11 cellular contexts compared by ENCODE assay signal in the genomic region with DNA sequence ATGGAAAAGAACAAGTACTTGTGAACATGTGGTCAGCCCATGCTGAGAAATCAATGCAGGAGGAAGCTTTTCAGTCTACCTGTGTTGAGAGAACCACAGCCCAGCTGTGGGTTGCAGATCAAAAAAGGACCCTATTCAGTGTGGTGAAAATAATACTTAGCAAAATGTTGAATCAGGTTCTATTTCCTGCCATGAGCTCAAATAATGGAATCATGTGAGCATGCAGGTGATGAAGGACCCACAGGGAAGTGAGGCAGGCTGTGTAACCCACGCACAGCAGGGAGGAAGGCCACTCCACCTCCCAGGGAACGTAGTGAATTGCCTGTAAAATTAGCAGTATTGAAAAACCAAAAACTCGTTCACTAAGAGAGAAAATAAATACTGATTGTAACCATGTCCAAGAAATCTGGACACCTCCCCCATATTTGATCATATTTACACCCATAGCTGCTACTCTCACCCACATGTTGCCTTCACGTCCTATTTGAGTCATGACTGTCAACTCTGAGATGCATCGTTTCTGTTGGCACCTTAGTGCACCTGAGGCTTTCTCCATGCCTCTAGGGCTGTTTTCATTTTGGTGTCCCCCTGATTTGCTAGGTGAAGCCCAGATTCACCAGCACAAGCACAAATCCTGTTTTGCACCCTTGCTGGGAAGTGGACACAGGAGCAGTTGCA. TPM values are rescaled to one million over a fixed set of nuclear protein-coding genes. Genes with fewer than 3 reads are reported as not detected.
DNase-seq lines count a peak whose midpoint lies in the region; ATAC-seq, FAIRE-seq and TF ChIP-seq lines count a peak whose summit lies in the region.
"Had no signal": no experiment of that assay in that cellular context is flagged by ENCODE, and none has a peak within 500 bp of the region (broad histone marks: within the 10 kb centered on the region; RNA-seq: fewer than 3 reads in every experiment).

No MANE protein-coding gene starts in this region.

- no peak overlapping the region for H2AK5ac ChIP-seq in H1 (ENCODE audit: low read depth, low read length)

- H3K4me3 ChIP-seq in H1 (ENCODE audit: extremely low read depth in 1 of 4, insufficient read depth in 2 of 4, low read depth in 3 of 4, low read length in 4 of 4): no peak overlapping the region
- H3K4me3 ChIP-seq: pancreas had no signal

- H3K27ac ChIP-seq in H1 (ENCODE audit: low read depth, low read length): no peak overlapping the region
- H3K27ac ChIP-seq: pancreas had no signal

- no peak overlapping the region for H4K8ac ChIP-seq in H1 (ENCODE audit: extremely low read depth, insufficient read depth, low read length)

- POLR2A ChIA-PET in H1 (lab: Charles Lee; ENCODE audit: partially characterized antibody): no interaction called here
- POLR2A ChIA-PET in HEK293T (lab: Yijun Ruan, JAX): no interaction called here

- H3K79me2 ChIP-seq in H1 (ENCODE audit: control insufficient read depth in 1 of 2, insufficient read depth in 2 of 2, low read length in 2 of 2): no peaks in the 10 kb centered on the region

- H3K23me2 ChIP-seq in H1 (ENCODE audit: low read depth, low read length): no peaks in the 10 kb centered on the region

- no peak overlapping the region for H3K27ac Mint-ChIP-seq in type B pancreatic cell
- H3K27ac Mint-ChIP-seq: activated CD4-positive, alpha-beta T cell treated with anti-CD3 and anti-CD28 coated beads, Interleukin-2, amount 10 ng/mL, durations not matched to agents 7 days and 5 days had no signal

- no peaks in the 10 kb centered on the region for H4K20me1 ChIP-seq in H1 (replicated peaks in 1 of 2; ENCODE audit: control insufficient read depth in 1 of 2, insufficient read depth in 2 of 2, low read length in 2 of 2)

- no peak for TF ChIP-seq POLR2A in H1 (IDR thresholded peaks at IDR 0.05; ENCODE audit: control extremely low read depth in 1 of 2, low read depth in 2 of 2, low read length in 2 of 2)

- TF ChIP-seq EP300 in H1 (IDR thresholded peaks at IDR 0.05; ENCODE audit: borderline replicate concordance in 1 of 2, low read depth in 2 of 2, low read length in 2 of 2): no peak

- WGBS in H1 (ENCODE audit: extremely low coverage in 1 of 2, insufficient coverage in 1 of 2, insufficient read length in 1 of 2, insufficient replicate concordance in 2 of 2, low coverage in 1 of 2, low lambda C conversion rate in 2 of 2, missing lambda C conversion rate in 1 of 2), 2 experiments: 85% methylated on average over 5 of the region's 5 CpGs; no CpG with 5 or more reads in 1 of the 2 experiments

- H3K4ac ChIP-seq in H1 (replicated peaks; ENCODE audit: insufficient read length, low read depth, low read length): no peak overlapping the region

- H2AFZ ChIP-seq in H1 (ENCODE audit: low read length): no peak overlapping the region

- H3K14ac ChIP-seq in H1 (ENCODE audit: insufficient read length): no peak overlapping the region

- no peaks in the 10 kb centered on the region for H3K36me3 ChIP-seq in H1 (ENCODE audit: control insufficient read depth in 2 of 4, insufficient read depth in 4 of 4, low read length in 3 of 4)
- H3K36me3 ChIP-seq: pancreas had no signal

- H3K4me1 ChIP-seq in H1 (replicated peaks in 1 of 4; ENCODE audit: control insufficient read depth in 3 of 4, insufficient read depth in 4 of 4, low read length in 3 of 4): no peaks in the 10 kb centered on the region
- H3K4me1 ChIP-seq: pancreas had no signal

- no peak overlapping the region for H3K4me3 Mint-ChIP-seq in type B pancreatic cell
- H3K4me3 Mint-ChIP-seq: activated CD4-positive, alpha-beta T cell treated with anti-CD3 and anti-CD28 coated beads, Interleukin-2, amount 10 ng/mL, durations not matched to agents 7 days and 5 days had no signal

- H3K9me3 Mint-ChIP-seq in type B pancreatic cell: no peaks in the 10 kb centered on the region
- H3K9me3 Mint-ChIP-seq: activated CD4-positive, alpha-beta T cell treated with anti-CD3 and anti-CD28 coated beads, Interleukin-2, amount 10 ng/mL, durations not matched to agents 7 days and 5 days had no signal

- CTCF ChIA-PET in H1 (lab: Charles Lee; ENCODE audit: partially characterized antibody) (interaction anchor here (1.2 to 1.3 kb wide), 2 partner anchors 16 to 17 kb away, joined by 4 to 5 read pairs; no protein-coding TSS in a partner anchor), HEK293T (lab: Yijun Ruan, JAX) (interaction anchor here (0.6 to 0.7 kb wide), 2 partner anchors 79 to 156 kb away, joined by 3 to 5 read pairs; no protein-coding TSS in a partner anchor)

- H3K36me3 Mint-ChIP-seq in type B pancreatic cell: no peaks in the 10 kb centered on the region

- H2BK5ac ChIP-seq in H1 (ENCODE audit: low read depth, low read length): no peak overlapping the region

- H3K9ac ChIP-seq in H1 (replicated peaks in 1 of 4; ENCODE audit: extremely low read depth in 1 of 4, low read depth in 3 of 4, low read length in 3 of 4): no peak overlapping the region

- no peak overlapping the region for H2BK15ac ChIP-seq in H1 (ENCODE audit: low read length)

- peaks cover 4% of the 10 kb centered on the region for H3K4me1 Mint-ChIP-seq in type B pancreatic cell (ENCODE audit: unreplicated experiment)

- H3K27me3 Mint-ChIP-seq in type B pancreatic cell: peaks cover 3% of the 10 kb centered on the region

- H3K27me3 ChIP-seq in H1 (replicated peaks in 1 of 4; ENCODE audit: control insufficient read depth in 3 of 4, extremely low read depth in 1 of 4, insufficient read depth in 3 of 4, low read length in 3 of 4): no peaks in the 10 kb centered on the region
- H3K27me3 ChIP-seq: pancreas had no signal

- H4K5ac ChIP-seq in H1 (ENCODE audit: insufficient read length, low read depth, low read length): no peak overlapping the region

- FAIRE-seq in H1 (lab: Jason Lieb, UNC): no peak
- FAIRE-seq: pancreas had no signal

- no peak overlapping the region for H2BK20ac ChIP-seq in H1 (ENCODE audit: low read length)

- DNase-seq in NCI-H2196 (lab: John Stamatoyannopoulos, UW; ENCODE audit: unreplicated experiment): peak; percentile 24
- DNase-seq in NCI-H2196 treated with DMSO at 0.1 percent for 48 hours (lab: John Stamatoyannopoulos, UW; ENCODE audit: unreplicated experiment): no peak
- DNase-seq in H1 (ENCODE audit: low read depth in 1 of 2, low spot score in 2 of 2): no peak
- DNase-seq in HEK293T (ENCODE audit: extremely low spot score): no peak
- DNase-seq in GM03348 (ENCODE audit: low spot score): no peak
- no peak for DNase-seq in type B pancreatic cell (ENCODE audit: extremely low spot score, unreplicated experiment)
- DNase-seq: activated CD4-positive, alpha-beta T cell treated with anti-CD3 and anti-CD28 coated beads, Interleukin-2, amount 10 ng/mL, durations not matched to agents 7 days and 5 days; pancreas had no signal

- no peak overlapping the region for H3K23ac ChIP-seq in H1 (ENCODE audit: insufficient read length)

- no peak overlapping the region for H3K4me2 ChIP-seq in H1 (ENCODE audit: insufficient read depth in 1 of 2, low read depth in 2 of 2, low read length in 2 of 2)

- H3K56ac ChIP-seq in H1 (replicated peaks; ENCODE audit: insufficient read length, low read depth, low read length): no peak overlapping the region

- TF ChIP-seq CTCF in H1 (IDR thresholded peaks at IDR 0.05; ENCODE audit: control extremely low read depth in 1 of 3, insufficient read depth in 1 of 3, low read depth in 1 of 3, low read length in 3 of 3): no peak
- no peak for TF ChIP-seq CTCF in type B pancreatic cell (conservative IDR thresholded peaks at IDR 0.05)

- ATAC-seq in GM21529 (IDR thresholded peaks at IDR 0.05; ENCODE audit: unreplicated experiment) (peak; percentile 31), HG03439 (IDR thresholded peaks at IDR 0.05; ENCODE audit: unreplicated experiment) (peak; percentile 37)
- ATAC-seq: left lobe of liver, pancreas had no signal

- TF ChIP-seq RAD21 in H1 (IDR thresholded peaks at IDR 0.05 in 1 of 2, conservative IDR thresholded peaks at IDR 0.05 in 1 of 2; ENCODE audit: low read depth in 2 of 2, low read length in 2 of 2): no peak

- H4K91ac ChIP-seq in H1 (replicated peaks; ENCODE audit: insufficient read length, low read length): peak overlapping the region; percentile 17

- no peak overlapping the region for H2BK120ac ChIP-seq in H1 (replicated peaks; ENCODE audit: low read depth, low read length)

- H3K18ac ChIP-seq in H1 (ENCODE audit: extremely low read depth, low read length): no peak overlapping the region

- H3K79me1 ChIP-seq in H1 (ENCODE audit: low read depth, low read length): no peaks in the 10 kb centered on the region

- no peak overlapping the region for H2BK12ac ChIP-seq in H1 (ENCODE audit: low read depth, low read length)

- no peaks in the 10 kb centered on the region for H3K9me3 ChIP-seq in H1 (ENCODE audit: insufficient read depth in 2 of 2, low read depth in 1 of 2, low read length in 1 of 2)
- H3K9me3 ChIP-seq: pancreas had no signal

TF ChIP-seq in HEK293T, 16 proteins besides CTCF, POLR2A, EP300 and RAD21:
- TF ChIP-seq ARNT (IDR thresholded peaks at IDR 0.05) (no peak), ELF4 (IDR thresholded peaks at IDR 0.05) (no peak), L3MBTL2 (conservative IDR thresholded peaks at IDR 0.05) (no peak), FOXM1 (IDR thresholded peaks at IDR 0.05; ENCODE audit: borderline replicate concordance) (no peak), FOXK2 (IDR thresholded peaks at IDR 0.05) (no peak)

RNA-seq across cellular contexts. Expression of gene BCL2L11, which starts 20.5 kb away (rescaled TPM):
- total RNA-seq in H1 (2021; fragmentation: NEBNext Ultra II Directional; extraction: Animal tissue kit (Norgen Biotek cat#: 25700)): 17.9 and 22.9 TPM in 2 replicates
- polyA plus RNA-seq in H1 (2011; rRNA removed): 7.5 and 8.8 TPM in 2 replicates
- polyA plus RNA-seq in H1 (2011; cell fraction: cytosol; rRNA removed): 6.2 TPM
- polyA plus RNA-seq in H1 (2011; cell fraction: nucleus; rRNA removed): 15.6 TPM
- polyA plus RNA-seq in H1 (2012, experiment 1 of 2): 9.7 to 11.6 TPM (median 10.4 TPM) in 4 replicates
- 3.2 TPM for polyA plus RNA-seq in H1 (2012, experiment 2 of 2)
- 7.2 TPM for polyA plus RNA-seq in H1 (2013, experiment 1 of 2)
- polyA plus RNA-seq in H1 (2013, experiment 2 of 2): 9.4 TPM
- polyA minus RNA-seq in H1 (2011; rRNA and poly(A)+ RNA removed): 10.5 and 11.0 TPM in 2 replicates
- 8.6 TPM for polyA minus RNA-seq in H1 (2011; cell fraction: cytosol; rRNA and poly(A)+ RNA removed)
- polyA minus RNA-seq in H1 (2011; cell fraction: nucleus; rRNA and poly(A)+ RNA removed): 38.6 TPM
- total RNA-seq in type B pancreatic cell (ENCODE audit: low replicate concordance): 28.7 and 29.2 TPM in 2 replicates
